14 cellular contexts compared by ENCODE assay signal in genomic region chr10:116748041-116748440, GRCh38. TPM values are rescaled to one million over a fixed set of nuclear protein-coding genes. Genes with fewer than 3 reads are reported as not detected.
A peak's percentile ranks its signal among the peaks of the same experiment; 100 is the strongest.
DNase-seq lines count a peak whose midpoint lies in the region; ATAC-seq and TF ChIP-seq lines count a peak whose summit lies in the region.
"Had no signal": no experiment of that assay in that cellular context is flagged by ENCODE, and none has a peak within 500 bp of the region (broad histone marks: within the 10 kb centered on the region; RNA-seq: fewer than 3 reads in every experiment).

No MANE protein-coding gene starts in this region.

- intact Hi-C loops in colonic mucosa (cut with DNase I) (no loop called here), left colon (cut with DNase I, micrococcal nuclease) (no loop called here), prostate gland (cut with DNase I) (no loop called here)

- ATAC-seq in left colon: peak; percentile 86
- no peak for ATAC-seq in HG03469 (IDR thresholded peaks at IDR 0.05; ENCODE audit: unreplicated experiment)
- ATAC-seq: T-helper 17 cell had no signal

- H3K27me3 ChIP-seq in colonic mucosa (no peaks in the 10 kb centered on the region), prostate gland (replicated peaks; ENCODE audit: insufficient read depth) (no peaks in the 10 kb centered on the region)

- 92% methylated on average over 1 of the region's 1 CpG for WGBS in prostate gland

- H3K36me3 ChIP-seq in colonic mucosa: no peaks in the 10 kb centered on the region
- no peaks in the 10 kb centered on the region for H3K36me3 ChIP-seq in prostate gland

- H3K27me3 Mint-ChIP-seq in activated T-cell treated with anti-CD3 and anti-CD28 coated beads, Interleukin-2, amount 50 U/mL, for 24 hours: peaks cover 70% of the 10 kb centered on the region

- H3K4me3 ChIP-seq in colonic mucosa: no peak overlapping the region
- no peak overlapping the region for H3K4me3 ChIP-seq in prostate gland

- DNase-seq in AG08396 (ENCODE audit: low spot score) (peak; percentile 42), M059J (ENCODE audit: low read depth) (peak; percentile 32), colonic mucosa (peak; percentile 38), left colon (no peak), NCI-H82 (lab: John Stamatoyannopoulos, UW) (no peak), prostate gland (ENCODE audit: low spot score) (no peak)
- DNase-seq in activated T-cell treated with anti-CD3 and anti-CD28 coated beads, Interleukin-2, amount 50 U/mL, for 24 hours: no peak
- DNase-seq: activated T-cell treated with anti-CD3 and anti-CD28 coated beads for 4 hours, DMS 273 treated with DMSO at 0.1 percent for 48 hours, midbrain, NCI-H1105, NCI-H345, T-helper 17 cell had no signal

- H3K9ac ChIP-seq in colonic mucosa (ENCODE audit: low read depth in 2 of 2, low read length in 2 of 2): no peak overlapping the region

- H3K4me3 Mint-ChIP-seq in activated T-cell treated with anti-CD3 and anti-CD28 coated beads, Interleukin-2, amount 50 U/mL, for 24 hours: no peak overlapping the region
- H3K4me3 Mint-ChIP-seq: T-helper 17 cell had no signal

- no peaks in the 10 kb centered on the region for H3K36me3 Mint-ChIP-seq in activated T-cell treated with anti-CD3 and anti-CD28 coated beads, Interleukin-2, amount 50 U/mL, for 24 hours (ENCODE audit: low read depth)

- no peak for TF ChIP-seq CTCF in colonic mucosa (IDR thresholded peaks at IDR 0.05)
- no peak for TF ChIP-seq CTCF in prostate gland (IDR thresholded peaks at IDR 0.05)

- no peaks in the 10 kb centered on the region for H3K9me3 Mint-ChIP-seq in activated T-cell treated with anti-CD3 and anti-CD28 coated beads, Interleukin-2, amount 50 U/mL, for 24 hours

- H3K4me1 ChIP-seq in colonic mucosa: no peaks in the 10 kb centered on the region
- H3K4me1 ChIP-seq in prostate gland (replicated peaks): no peaks in the 10 kb centered on the region

- peaks cover 5% of the 10 kb centered on the region for H3K4me1 Mint-ChIP-seq in activated T-cell treated with anti-CD3 and anti-CD28 coated beads, Interleukin-2, amount 50 U/mL, for 24 hours (ENCODE audit: low read depth)

- no peak overlapping the region for H3K27ac Mint-ChIP-seq in activated T-cell treated with anti-CD3 and anti-CD28 coated beads, Interleukin-2, amount 50 U/mL, for 24 hours
- H3K27ac Mint-ChIP-seq: T-helper 17 cell had no signal

- no peak for TF ChIP-seq POLR2A in prostate gland (IDR thresholded peaks at IDR 0.05)

- H3K27ac ChIP-seq in colonic mucosa (no peak overlapping the region), prostate gland (no peak overlapping the region)

- H3K9me3 ChIP-seq in colonic mucosa (no peaks in the 10 kb centered on the region), prostate gland (no peaks in the 10 kb centered on the region)

RNA-seq across cellular contexts. Expression of gene HSPA12A, which starts 5.7 kb away (rescaled TPM):
- 0.59 and 4.7 TPM in 2 replicates for total RNA-seq in M059J (2014; rRNA removed; shearing (Covaris generic))
- total RNA-seq in colonic mucosa: 1 to 10 TPM; 6.2 to 7.0 TPM
- 1 to 10 TPM; 6.6 to 7.2 TPM for total RNA-seq in left colon
- total RNA-seq in prostate gland: 10 to 100 TPM in 1 of 2 donors, 1 to 10 TPM in 1; 5.7 to 19.4 TPM

Comparison
In these comparisons a context has a peak if more than half of its experiments do, and no peak if none do; other contexts are left out.
1. DNase-seq: peak in AG08396 (single experiment), M059J (single experiment) and colonic mucosa (single experiment); none in left colon (0 of 2), activated T-cell treated with anti-CD3 and anti-CD28 coated beads, Interleukin-2, amount 50 U/mL, for 24 hours (single experiment), NCI-H82 (single experiment) and prostate gland (single experiment).